13 cellular contexts compared by ENCODE assay signal in the genomic region with DNA sequence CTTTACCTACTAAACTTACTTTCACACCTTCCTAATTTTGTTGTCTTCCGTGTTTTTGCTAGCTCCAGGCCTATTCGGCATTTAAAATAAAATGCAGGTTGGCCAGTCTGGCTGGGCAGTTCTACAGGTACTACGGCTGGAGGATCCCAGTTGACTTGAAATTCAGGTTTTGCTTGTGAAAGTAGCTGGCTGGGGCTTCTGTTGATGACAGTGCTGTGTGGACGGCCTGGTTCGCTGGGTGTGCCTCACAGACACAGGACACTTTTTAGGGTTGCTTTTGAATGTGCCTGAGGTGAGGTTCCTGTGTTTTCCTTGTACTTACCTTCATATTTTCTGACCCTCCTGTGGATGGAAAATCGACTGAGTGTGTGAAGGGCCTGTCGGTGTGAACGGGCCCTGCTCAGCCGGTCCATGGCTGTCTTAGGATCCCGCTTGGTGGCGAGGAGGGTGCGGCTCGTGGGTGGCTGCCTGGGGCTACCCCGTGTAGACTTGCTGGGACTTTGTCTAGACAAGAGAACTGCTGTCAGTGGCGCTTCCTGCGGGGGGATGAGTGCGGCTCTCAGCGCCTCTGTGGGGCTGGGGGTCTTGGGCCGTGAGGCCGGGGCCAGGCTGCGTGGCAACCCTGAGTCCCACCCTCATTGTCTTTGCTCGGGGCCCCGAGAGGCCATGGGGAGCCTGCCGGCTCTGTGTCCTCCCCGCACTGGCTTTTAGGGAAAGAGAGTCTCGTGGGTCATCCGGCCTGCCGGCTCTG. TPM values are rescaled to one million over a fixed set of nuclear protein-coding genes. Genes with fewer than 3 reads are reported as not detected.
DNase-seq lines count a peak whose midpoint lies in the region; ATAC-seq and TF ChIP-seq lines count a peak whose summit lies in the region.
"Had no signal": no experiment of that assay in that cellular context is flagged by ENCODE, and none has a peak within 500 bp of the region (broad histone marks: within the 10 kb centered on the region; RNA-seq: fewer than 3 reads in every experiment).

No MANE protein-coding gene starts in this region.

- peak overlapping the region; percentile 49 for H3K56ac ChIP-seq in mesendoderm (ENCODE audit: low read length)

- H3K4me3 ChIP-seq in heart left ventricle = no peak overlapping the region
- no peak overlapping the region for H3K4me3 ChIP-seq in mesendoderm (ENCODE audit: low read length)
- no peak overlapping the region for H3K4me3 ChIP-seq in urinary bladder (ENCODE audit: low read depth, low read length)
- H3K4me3 ChIP-seq in HAP-1 = no peak overlapping the region

- H3K36me3 Mint-ChIP-seq in activated naive CD4-positive, alpha-beta T cell treated with anti-CD3 and anti-CD28 coated beads, Interleukin-2, amount 50 U/mL, for 72 hours = peaks cover 0 to 9% of the 10 kb centered on the region in 2 donors
- no peaks in the 10 kb centered on the region for H3K36me3 Mint-ChIP-seq in HFFc6 (ENCODE audit: low read depth)

- peak overlapping the region in 5 of 12 donors; percentile 4 to 94 (median 18) for H3K27ac ChIP-seq in heart left ventricle
- no peak overlapping the region for H3K27ac ChIP-seq in mesendoderm (ENCODE audit: low read depth, low read length)
- peak overlapping the region; percentile 77 for H3K27ac ChIP-seq in urinary bladder (ENCODE audit: low read depth)
- H3K27ac ChIP-seq: KMS-11 had no signal

- H3K9me3 Mint-ChIP-seq in activated naive CD4-positive, alpha-beta T cell treated with anti-CD3 and anti-CD28 coated beads, Interleukin-2, amount 50 U/mL, for 72 hours = no peaks in the 10 kb centered on the region
- H3K9me3 Mint-ChIP-seq in HFFc6 = no peaks in the 10 kb centered on the region

- H3K36me3 ChIP-seq in heart left ventricle (peaks cover 0 to 18% (median 6%) of the 10 kb centered on the region in 9 donors), mesendoderm (ENCODE audit: control insufficient read depth, insufficient read depth, low read length) (no peaks in the 10 kb centered on the region), urinary bladder (ENCODE audit: insufficient read depth) (no peaks in the 10 kb centered on the region), HAP-1 (replicated peaks) (peaks cover 37% of the 10 kb centered on the region)

- H3K4me1 Mint-ChIP-seq in HFFc6 (ENCODE audit: low read depth) = peaks cover 17% of the 10 kb centered on the region

- no peak overlapping the region for H4K5ac ChIP-seq in mesendoderm (ENCODE audit: low read length)

- no peak overlapping the region for H3K9ac ChIP-seq in mesendoderm (ENCODE audit: low read length)
- H3K9ac ChIP-seq: KMS-11 had no signal

- intact Hi-C loops in Right ventricle myocardium inferior (cut with DNase I) (no loop called here), heart left ventricle (cut with DNase I) (no loop called here)

- no peak overlapping the region for H3K18ac ChIP-seq in mesendoderm (ENCODE audit: low read length)

- H3K23ac ChIP-seq in mesendoderm (ENCODE audit: low read length) = no peak overlapping the region

- H2BK5ac ChIP-seq in mesendoderm (ENCODE audit: low read length) = no peak overlapping the region

- DNase-seq in Right ventricle myocardium inferior (ENCODE audit: missing footprints) = peak; percentile 60
- DNase-seq in heart left ventricle = no peak
- DNase-seq in activated naive CD4-positive, alpha-beta T cell treated with anti-CD3 and anti-CD28 coated beads, Interleukin-2, amount 50 U/mL, for 72 hours (ENCODE audit: low spot score in 2 of 2) = no peak
- peak; percentile 30 for DNase-seq in mesendoderm
- DNase-seq in HFFc6 = no peak
- DNase-seq in HAP-1 (ENCODE audit: low spot score in 2 of 2) = no peak
- no peak for DNase-seq in NCI-H1105 treated with DMSO at 0.1 percent for 48 hours (lab: John Stamatoyannopoulos, UW)
- DNase-seq: stimulated activated CD4-positive, alpha-beta T cell treated with anti-CD3 and anti-CD28 coated beads, Interleukin-4, amount 100 ng/mL, for 1 hour had no signal

- H2BK120ac ChIP-seq in mesendoderm (ENCODE audit: low read depth, low read length) = no peak overlapping the region

- H2BK15ac ChIP-seq in mesendoderm (replicated peaks; ENCODE audit: low read depth) = no peak overlapping the region

- no peak overlapping the region for H3K4ac ChIP-seq in mesendoderm (ENCODE audit: low read depth, low read length)

- H3K4me3 Mint-ChIP-seq in HFFc6 = no peak overlapping the region

- ATAC-seq in Right ventricle myocardium inferior (no peak), heart left ventricle (no peak)
- no peak for ATAC-seq in activated naive CD4-positive, alpha-beta T cell treated with anti-CD3 and anti-CD28 coated beads, Interleukin-2, amount 50 U/mL, for 72 hours

- H2AK5ac ChIP-seq in mesendoderm (ENCODE audit: low read length) = no peak overlapping the region

- H3K4me1 ChIP-seq in heart left ventricle (peaks cover 0 to 38% (median 11%) of the 10 kb centered on the region in 12 donors), mesendoderm (ENCODE audit: control insufficient read depth, low read depth, low read length) (no peaks in the 10 kb centered on the region), urinary bladder (ENCODE audit: insufficient read depth) (peaks cover 2% of the 10 kb centered on the region), HAP-1 (no peaks in the 10 kb centered on the region)

- no peaks in the 10 kb centered on the region for H3K79me2 ChIP-seq in mesendoderm (ENCODE audit: control insufficient read depth, insufficient read depth, low read length)

- H4K8ac ChIP-seq in mesendoderm (ENCODE audit: low read depth, low read length) = no peak overlapping the region

- in situ Hi-C loops in HAP-1 (cut with MboI; ENCODE audit: low sequenced_read_pairs) = no loop called here

- no peak for TF ChIP-seq POLR2A in heart left ventricle (IDR thresholded peaks at IDR 0.05)

- H3K27me3 Mint-ChIP-seq in HFFc6 (ENCODE audit: insufficient read depth) = no peaks in the 10 kb centered on the region; the same call in 1 of the 2 replicates

- TF ChIP-seq CTCF in heart left ventricle (IDR thresholded peaks at IDR 0.05) = no peak
- TF ChIP-seq CTCF in HFFc6 (IDR thresholded peaks at IDR 0.05) = no peak

- WGBS in heart left ventricle, 4 donors = 72 to 84% (median 81%) methylated on average over 24 to 28 of the region's 28 CpGs
- no CpG with 5 or more reads among the region's 28 CpGs for WGBS in mesendoderm (ENCODE audit: extremely low coverage, insufficient coverage, low lambda C conversion rate)
- 83% methylated on average over 28 of the region's 28 CpGs for WGBS in urinary bladder

- peak overlapping the region; percentile 65 to 90 for H3K27ac Mint-ChIP-seq in activated naive CD4-positive, alpha-beta T cell treated with anti-CD3 and anti-CD28 coated beads, Interleukin-2, amount 50 U/mL, for 72 hours
- H3K27ac Mint-ChIP-seq in HFFc6 = no peak overlapping the region

- H3K9me3 ChIP-seq in heart left ventricle (no peaks in the 10 kb centered on the region), HAP-1 (no peaks in the 10 kb centered on the region)

- H3K79me1 ChIP-seq in mesendoderm (ENCODE audit: low read length) = peaks cover 1% of the 10 kb centered on the region

- no peak overlapping the region for H3K4me2 ChIP-seq in mesendoderm (ENCODE audit: low read length)
- H3K4me2 ChIP-seq: KMS-11 had no signal

- H3K27me3 ChIP-seq in heart left ventricle (no peaks in the 10 kb centered on the region), mesendoderm (ENCODE audit: insufficient read depth, low read length, poor library complexity) (no peaks in the 10 kb centered on the region), HAP-1 (ENCODE audit: low read depth) (no peaks in the 10 kb centered on the region)

RNA-seq across cellular contexts. Expression of gene ZNF750, which starts 18.7 kb away (rescaled TPM):
- total RNA-seq in Right ventricle myocardium inferior = not detected
- under 1 TPM in 2 of 9 donors, not detected in 7; 0.31 to 0.38 TPM for total RNA-seq in heart left ventricle
- polyA plus RNA-seq in heart left ventricle = under 1 TPM; 0.08 to 0.17 TPM
- total RNA-seq in activated naive CD4-positive, alpha-beta T cell treated with anti-CD3 and anti-CD28 coated beads, Interleukin-2, amount 50 U/mL, for 72 hours = not detected
- not detected for polyA plus RNA-seq in mesendoderm (2013, experiment 1 of 2)
- polyA plus RNA-seq in mesendoderm (2013, experiment 2 of 2) = 0.01 TPM
- total RNA-seq in urinary bladder = 3.1 TPM
- polyA plus RNA-seq in urinary bladder = 2.7 TPM
- not detected for total RNA-seq in HFFc6 (2021; fragmentation: NEBNext Ultra II Directional; extraction: Animal tissue kit (Norgen Biotek cat#: 25700))
- total RNA-seq: liver, OCI-LY7 had no signal
- polyA plus RNA-seq: AG04450 had no signal

Comparison
In these comparisons a context has a peak if more than half of its experiments do, and no peak if none do; other contexts are left out.
1. DNase-seq: peak in Right ventricle myocardium inferior (single experiment) and mesendoderm (single experiment); none in heart left ventricle (0 of 5), activated naive CD4-positive, alpha-beta T cell treated with anti-CD3 and anti-CD28 coated beads, Interleukin-2, amount 50 U/mL, for 72 hours (0 of 2), HFFc6 (single experiment), HAP-1 (0 of 2) and NCI-H1105 treated with DMSO at 0.1 percent for 48 hours (single experiment).